In the genomic region with DNA sequence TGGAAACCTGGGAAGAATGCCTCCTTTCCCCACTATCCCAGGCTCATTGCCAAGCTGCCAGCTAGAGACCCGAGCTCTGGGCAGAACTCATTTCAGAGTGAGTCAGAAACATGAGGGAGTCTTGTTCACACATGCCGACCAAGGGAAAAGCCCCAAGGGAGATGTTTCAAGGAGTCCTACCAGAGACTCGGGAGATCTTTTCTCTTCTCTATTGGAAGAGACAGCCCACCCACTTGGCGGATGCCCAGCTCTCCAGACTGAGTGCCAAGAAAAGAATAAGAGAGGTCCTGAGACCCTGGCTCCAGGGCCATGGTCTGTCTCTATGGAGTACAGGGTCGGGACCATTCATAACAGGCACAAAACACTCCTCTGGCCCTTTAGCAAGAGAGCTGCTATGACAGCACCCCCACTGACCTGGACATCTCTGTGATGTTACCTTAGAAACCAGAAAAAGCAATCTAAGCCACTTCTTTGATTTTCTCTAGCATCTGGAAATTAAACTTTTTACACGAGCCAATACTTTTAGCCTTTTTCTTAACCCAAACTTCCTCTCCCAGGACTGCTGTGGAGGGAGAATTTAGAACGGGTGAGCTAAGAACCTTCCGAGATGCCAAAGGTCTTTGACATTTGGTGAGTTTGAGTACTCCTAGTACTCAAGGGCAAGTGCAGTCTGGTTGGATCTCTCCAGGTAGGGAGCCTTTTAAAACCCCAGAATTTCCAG, we compare ENCODE assay signal across 12 cellular contexts. TPM values are rescaled to one million over a fixed set of nuclear protein-coding genes. Genes with fewer than 3 reads are reported as not detected.
DNase-seq lines count a peak whose midpoint lies in the region; ATAC-seq, FAIRE-seq and TF ChIP-seq lines count a peak whose summit lies in the region.
"Had no signal": no experiment of that assay in that cellular context is flagged by ENCODE, and none has a peak within 500 bp of the region (broad histone marks: within the 10 kb centered on the region; RNA-seq: fewer than 3 reads in every experiment).

No MANE protein-coding gene starts in this region.

- peaks cover 13 to 23% (median 23%) of the 10 kb centered on the region in 3 donors for H3K4me1 ChIP-seq in skeletal muscle tissue (ENCODE audit: control insufficient read depth in 3 of 3, insufficient read depth in 3 of 3, low read length in 3 of 3)
- H3K4me1 ChIP-seq in Karpas-422 (ENCODE audit: low read length): no peaks in the 10 kb centered on the region

- H3K27ac Mint-ChIP-seq in activated CD8-positive, alpha-beta T cell treated with anti-CD3 and anti-CD28 coated beads for 36 hours: no peak overlapping the region
- H3K27ac Mint-ChIP-seq: activated naive CD8-positive, alpha-beta T cell treated with anti-CD3 and anti-CD28 coated beads for 36 hours; T-helper 1 cell treated with Interleukin-12 subunit alpha and Interleukin-12 subunit beta and Interleukin-4 antibody, amounts not matched to agents 30 μg/mL and 1 μg/mL, for 36 hours had no signal

- FAIRE-seq in frontal cortex (lab: Jason Lieb, UNC) (no peak), D721Med (lab: Jason Lieb, UNC) (no peak)
- FAIRE-seq: islet of Langerhans, K562 had no signal

- peaks cover 0 to 3% (median 0%) of the 10 kb centered on the region in 3 donors for H3K27me3 ChIP-seq in skeletal muscle tissue (ENCODE audit: control insufficient read depth in 3 of 3, insufficient read depth in 3 of 3, low read length in 3 of 3)
- H3K27me3 ChIP-seq in Karpas-422 (ENCODE audit: low read length): no peaks in the 10 kb centered on the region

- H3K9me2 ChIP-seq in Karpas-422 (replicated peaks; ENCODE audit: insufficient read depth, low read length): no peaks in the 10 kb centered on the region

- no peak overlapping the region for H2AFZ ChIP-seq in Karpas-422 (ENCODE audit: low read length)

- no peaks in the 10 kb centered on the region for H3K79me2 ChIP-seq in Karpas-422 (ENCODE audit: low read length)

- H3K36me3 ChIP-seq in skeletal muscle tissue (ENCODE audit: control insufficient read depth in 3 of 3, insufficient read depth in 3 of 3, low read length in 3 of 3) (no peaks in the 10 kb centered on the region), Karpas-422 (ENCODE audit: insufficient read depth, low read length) (no peaks in the 10 kb centered on the region)

- peak overlapping the region in 1 of 3 donors; percentile 3 for H3K9ac ChIP-seq in skeletal muscle tissue (ENCODE audit: low read depth in 1 of 3, low read length in 3 of 3)
- H3K9ac ChIP-seq in Karpas-422 (ENCODE audit: low read length): no peak overlapping the region

- H3K36me3 Mint-ChIP-seq in activated CD8-positive, alpha-beta T cell treated with anti-CD3 and anti-CD28 coated beads for 36 hours (ENCODE audit: low read depth): no peaks in the 10 kb centered on the region
- H3K36me3 Mint-ChIP-seq: activated naive CD8-positive, alpha-beta T cell treated with anti-CD3 and anti-CD28 coated beads for 36 hours had no signal

- peaks cover 3% of the 10 kb centered on the region for H3K9me3 Mint-ChIP-seq in activated CD8-positive, alpha-beta T cell treated with anti-CD3 and anti-CD28 coated beads for 36 hours

- H3K4me3 ChIP-seq in skeletal muscle tissue (ENCODE audit: low read length in 3 of 3) (no peak overlapping the region), Karpas-422 (ENCODE audit: low read length) (no peak overlapping the region)
- H3K4me3 ChIP-seq: K562 had no signal

- POLR2A ChIA-PET in activated CD8-positive, alpha-beta T cell treated with anti-CD3 and anti-CD28 coated beads for 36 hours (lab: Charles Lee): no interaction called here

- no peak for ATAC-seq in activated CD8-positive, alpha-beta T cell treated with anti-CD3 and anti-CD28 coated beads for 36 hours
- ATAC-seq: K562 had no signal

- H4K20me1 ChIP-seq in Karpas-422 (ENCODE audit: insufficient read depth, low read depth, low read length): no peaks in the 10 kb centered on the region

- no peaks in the 10 kb centered on the region for H3K4me1 Mint-ChIP-seq in activated CD8-positive, alpha-beta T cell treated with anti-CD3 and anti-CD28 coated beads for 36 hours (ENCODE audit: low read depth)
- H3K4me1 Mint-ChIP-seq: activated naive CD8-positive, alpha-beta T cell treated with anti-CD3 and anti-CD28 coated beads for 36 hours had no signal

- DNase-seq in G401 (ENCODE audit: low spot score): peak; percentile 8
- DNase-seq in SK-MEL-5 (ENCODE audit: low read depth, low spot score): peak; percentile 84
- peak; percentile 36 to 54 for DNase-seq in frontal cortex (ENCODE audit: low spot score in 2 of 2)
- DNase-seq in NCI-H1092 treated with DMSO at 0.1 percent for 48 hours (lab: John Stamatoyannopoulos, UW): no peak
- no peak for DNase-seq in activated CD8-positive, alpha-beta T cell treated with anti-CD3 and anti-CD28 coated beads for 36 hours
- DNase-seq in Karpas-422: no peak
- no peak for DNase-seq in D721Med (ENCODE audit: insufficient read length, low spot score)
- DNase-seq: activated naive CD8-positive, alpha-beta T cell treated with anti-CD3 and anti-CD28 coated beads for 36 hours had no signal

- intact Hi-C loops in activated CD8-positive, alpha-beta T cell treated with anti-CD3 and anti-CD28 coated beads for 36 hours (cut with micrococcal nuclease): no loop called here

- H3K4me2 ChIP-seq in Karpas-422 (ENCODE audit: low read depth, low read length, poor library complexity, severe bottlenecking): no peak overlapping the region

- peak overlapping the region; percentile 68 for H3K27ac ChIP-seq in skeletal muscle tissue (ENCODE audit: low read depth, low read length)
- no peak overlapping the region for H3K27ac ChIP-seq in Karpas-422 (ENCODE audit: low read length)

- in situ Hi-C loops in G401 (cut with HindIII; ENCODE audit: low sequenced_read_pairs) (no loop called here), SK-MEL-5 (cut with HindIII; ENCODE audit: low pct_unique_long_range_greater_than_20kb, low sequenced_read_pairs) (no loop called here)

- H3K4me3 Mint-ChIP-seq in activated CD8-positive, alpha-beta T cell treated with anti-CD3 and anti-CD28 coated beads for 36 hours: no peak overlapping the region
- H3K4me3 Mint-ChIP-seq: activated naive CD8-positive, alpha-beta T cell treated with anti-CD3 and anti-CD28 coated beads for 36 hours; T-helper 1 cell treated with Interleukin-12 subunit alpha and Interleukin-12 subunit beta and Interleukin-4 antibody, amounts not matched to agents 30 μg/mL and 1 μg/mL, for 36 hours had no signal

- peaks cover 3% of the 10 kb centered on the region for H3K27me3 Mint-ChIP-seq in activated CD8-positive, alpha-beta T cell treated with anti-CD3 and anti-CD28 coated beads for 36 hours
- H3K27me3 Mint-ChIP-seq: activated naive CD8-positive, alpha-beta T cell treated with anti-CD3 and anti-CD28 coated beads for 36 hours had no signal

- H3K9me3 ChIP-seq in skeletal muscle tissue (ENCODE audit: control insufficient read depth in 3 of 3, low read length in 3 of 3) (no peaks in the 10 kb centered on the region), Karpas-422 (ENCODE audit: low read length) (no peaks in the 10 kb centered on the region)

- no peak for TF ChIP-seq CTCF in activated CD8-positive, alpha-beta T cell treated with anti-CD3 and anti-CD28 coated beads for 36 hours (IDR thresholded peaks at IDR 0.05)
- no peak for TF ChIP-seq CTCF in D721Med (IDR thresholded peaks at IDR 0.05; ENCODE audit: insufficient read depth, missing control alignments)

- CTCF ChIA-PET in activated CD8-positive, alpha-beta T cell treated with anti-CD3 and anti-CD28 coated beads for 36 hours (lab: Charles Lee): no interaction called here

RNA-seq across cellular contexts. Expression of a gene that starts 18.5 kb away (rescaled TPM):
- total RNA-seq in G401 (2014; rRNA removed; shearing (Covaris generic)): 0.24 TPM in 1 of 2 replicates, not detected in the other
- 0.03 and 0.48 TPM in 2 replicates for total RNA-seq in SK-MEL-5 (2014; rRNA removed; shearing (Covaris generic))
- polyA plus RNA-seq in SK-MEL-5 (2015; cell fraction: cytosol; rRNA removed): 0.02 and 0.10 TPM in 2 replicates
- polyA plus RNA-seq in SK-MEL-5 (2015; cell fraction: nucleus; rRNA removed): not detected in 2 replicates
- 26.1 TPM for total RNA-seq in frontal cortex
- 260 TPM for total RNA-seq in skeletal muscle tissue
- total RNA-seq in activated CD8-positive, alpha-beta T cell treated with anti-CD3 and anti-CD28 coated beads for 36 hours: not detected
- total RNA-seq in Karpas-422 (2014; rRNA removed; shearing (Covaris generic); ENCODE audit: low replicate concordance): not detected in 2 replicates
- total RNA-seq: activated naive CD8-positive, alpha-beta T cell treated with anti-CD3 and anti-CD28 coated beads for 36 hours had no signal

Comparison
In these comparisons a context has a peak if more than half of its experiments do, and no peak if none do; other contexts are left out.
1. DNase-seq: peak in G401 (single experiment), SK-MEL-5 (single experiment) and frontal cortex (2 of 2); none in NCI-H1092 treated with DMSO at 0.1 percent for 48 hours (single experiment), activated CD8-positive, alpha-beta T cell treated with anti-CD3 and anti-CD28 coated beads for 36 hours (single experiment), Karpas-422 (single experiment) and D721Med (single experiment).
2. RNA of a gene that starts 18.5 kb away (total RNA-seq): 260 TPM in skeletal muscle tissue (single experiment) and 26.1 TPM in frontal cortex (single experiment); 0.24 TPM in G401, 0.03 to 0.48 TPM in SK-MEL-5, not detected in activated CD8-positive, alpha-beta T cell treated with anti-CD3 and anti-CD28 coated beads for 36 hours and not detected in Karpas-422; every median in the first group is over 10 times any median in the second.